In genomic region chr1:54364613-54365012, GRCh38 we compare ENCODE assay signal across 17 cellular contexts.
"Had no signal": no experiment of that assay in that cellular context is flagged by ENCODE, and none has a peak within 500 bp of the region (broad histone marks: within the 10 kb centered on the region; RNA-seq: fewer than 3 reads in every experiment).

No MANE protein-coding gene starts in this region.

- H3K27ac ChIP-seq: brain microvascular endothelial cell, epithelial cell of prostate, right atrium auricular region, thoracic aorta had no signal

- H3K27ac Mint-ChIP-seq: progenitor cell of endocrine pancreas; stimulated activated naive CD8-positive, alpha-beta T cell treated with anti-CD3 and anti-CD28 coated beads, Interleukin-15, Interleukin-2, amounts not matched to agents 100 ng/mL and 50 ng/mL, for 24 hours had no signal

- FAIRE-seq: small intestine had no signal

- H3K27me3 Mint-ChIP-seq: progenitor cell of endocrine pancreas; stimulated activated naive CD8-positive, alpha-beta T cell treated with anti-CD3 and anti-CD28 coated beads, Interleukin-15, Interleukin-2, amounts not matched to agents 100 ng/mL and 50 ng/mL, for 24 hours had no signal

- ATAC-seq: activated CD4-positive, CD25-positive, alpha-beta regulatory T cell treated with anti-CD3 and anti-CD28 coated beads, Interleukin-2, amount 50 U/mL, for 24 hours had no signal

- H3K9me3 Mint-ChIP-seq: nephron; stimulated activated naive CD8-positive, alpha-beta T cell treated with anti-CD3 and anti-CD28 coated beads, Interleukin-15, Interleukin-2, amounts not matched to agents 100 ng/mL and 50 ng/mL, for 24 hours had no signal

- DNase-seq: activated CD4-positive, alpha-beta T cell treated with anti-CD3 and anti-CD28 coated beads, Interleukin-2, amount 50 U/mL, for 1 hour; activated CD8-positive, alpha-beta memory T cell treated with anti-CD3 and anti-CD28 coated beads for 24 hours; activated naive CD4-positive, alpha-beta T cell treated with Interleukin-2 at 50 U/mL for 16 hours; anterior cingulate cortex; brain microvascular endothelial cell; cerebellar nuclear complex; foreskin melanocyte; small intestine; stimulated activated CD4-positive, alpha-beta T cell treated with anti-CD3 and anti-CD28 coated beads, Interleukin-4, amount 100 ng/mL, for 4 hours; stimulated activated CD8-positive, alpha-beta memory T cell treated with anti-CD3 and anti-CD28 coated beads, Interleukin-4, amount 100 ng/mL, for 48 hours had no signal

- H3K4me3 Mint-ChIP-seq: nephron; stimulated activated naive CD8-positive, alpha-beta T cell treated with anti-CD3 and anti-CD28 coated beads, Interleukin-15, Interleukin-2, amounts not matched to agents 100 ng/mL and 50 ng/mL, for 24 hours had no signal
